8 cellular contexts compared by ENCODE assay signal in genomic region chr1:68495968-68496679, GRCh38. TPM values are rescaled to one million over a fixed set of nuclear protein-coding genes. Genes with fewer than 3 reads are reported as not detected.
A peak's percentile ranks its signal among the peaks of the same experiment; 100 is the strongest.
DNase-seq lines count a peak whose midpoint lies in the region; ATAC-seq and TF ChIP-seq lines count a peak whose summit lies in the region.

No MANE protein-coding gene starts in this region.

- H3K27me3 ChIP-seq in HUES48 (ENCODE audit: control insufficient read depth, insufficient read depth, low read length) (no peaks in the 10 kb centered on the region), right cardiac atrium (ENCODE audit: control insufficient read depth, insufficient read depth) (no peaks in the 10 kb centered on the region), adrenal gland (no peaks in the 10 kb centered on the region)

- in situ Hi-C loops in Caki2 (cut with HindIII; ENCODE audit: low pct_unique_long_range_greater_than_20kb, low sequenced_read_pairs), result no loop called here

- no peak for TF ChIP-seq CTCF in adrenal gland (IDR thresholded peaks at IDR 0.05)

- WGBS in right cardiac atrium, result 8% methylated on average over 21 of the region's 21 CpGs
- 10 to 27% (median 15%) methylated on average over 11 to 21 of the region's 21 CpGs for WGBS in adrenal gland, 4 donors

- DNase-seq in Caki2 (ENCODE audit: low read depth) (peak; percentile 37), right cardiac atrium (no peak), adrenal gland (no peak)
- DNase-seq in stimulated activated CD4-positive, alpha-beta T cell treated with anti-CD3 and anti-CD28 coated beads, Interleukin-12 subunit alpha, Interleukin-12 subunit beta, amount 100 ng/mL, for 4 hours, result no peak

- peak overlapping the region; percentile 89 for H3K9ac ChIP-seq in HUES48 (ENCODE audit: low read depth, low read length)

- ATAC-seq in GM19351 (IDR thresholded peaks at IDR 0.05; ENCODE audit: unreplicated experiment) (peak; percentile 30), right cardiac atrium (no peak)
- ATAC-seq in stimulated activated memory B cell treated with anti-CD40 and anti-IgM and Interleukin-4, amounts not matched to agents 10 μg/mL and 1 μg/mL and 100 μg/mL, for 72 hours, result no peak

- H3K27me3 Mint-ChIP-seq in T-helper 1 cell treated with Interleukin-12 subunit alpha and Interleukin-12 subunit beta and Interleukin-4 antibody, amounts not matched to agents 30 μg/mL and 1 μg/mL, for 36 hours (ENCODE audit: low read depth), result peaks cover 31% of the 10 kb centered on the region
- peaks cover 39% of the 10 kb centered on the region for H3K27me3 Mint-ChIP-seq in stimulated activated memory B cell treated with anti-CD40 and anti-IgM and Interleukin-4, amounts not matched to agents 10 μg/mL and 1 μg/mL and 100 μg/mL, for 72 hours

- peak overlapping the region; percentile 90 for H3K27ac ChIP-seq in HUES48 (ENCODE audit: low read depth, low read length)
- H3K27ac ChIP-seq in right cardiac atrium (ENCODE audit: low read length), result no peak overlapping the region
- no peak overlapping the region for H3K27ac ChIP-seq in adrenal gland

- peak overlapping the region; percentile 92 for H3K4me3 ChIP-seq in HUES48 (ENCODE audit: low read depth, low read length)
- peak overlapping the region; percentile 63 for H3K4me3 ChIP-seq in right cardiac atrium (ENCODE audit: low read length)
- H3K4me3 ChIP-seq in adrenal gland, result peak overlapping the region in 2 of 4 donors; percentile 57 to 59

- no peaks in the 10 kb centered on the region for H3K9me3 Mint-ChIP-seq in T-helper 1 cell treated with Interleukin-12 subunit alpha and Interleukin-12 subunit beta and Interleukin-4 antibody, amounts not matched to agents 30 μg/mL and 1 μg/mL, for 36 hours
- H3K9me3 Mint-ChIP-seq in stimulated activated memory B cell treated with anti-CD40 and anti-IgM and Interleukin-4, amounts not matched to agents 10 μg/mL and 1 μg/mL and 100 μg/mL, for 72 hours, result no peaks in the 10 kb centered on the region

- H3K9me3 ChIP-seq in HUES48 (ENCODE audit: control insufficient read depth, insufficient read depth, low read length), result no peaks in the 10 kb centered on the region
- no peaks in the 10 kb centered on the region for H3K9me3 ChIP-seq in right cardiac atrium (ENCODE audit: control insufficient read depth, low read length)
- H3K9me3 ChIP-seq in adrenal gland (replicated peaks in 1 of 3), result no peaks in the 10 kb centered on the region

- peak overlapping the region; percentile 90 for H3K4me3 Mint-ChIP-seq in T-helper 1 cell treated with Interleukin-12 subunit alpha and Interleukin-12 subunit beta and Interleukin-4 antibody, amounts not matched to agents 30 μg/mL and 1 μg/mL, for 36 hours
- H3K4me3 Mint-ChIP-seq in stimulated activated memory B cell treated with anti-CD40 and anti-IgM and Interleukin-4, amounts not matched to agents 10 μg/mL and 1 μg/mL and 100 μg/mL, for 72 hours, result peak overlapping the region; percentile 82

- H3K4me1 ChIP-seq in HUES48 (ENCODE audit: control insufficient read depth, insufficient read depth, low read length) (peaks cover 12% of the 10 kb centered on the region; the same call in 1 of the 2 replicates), right cardiac atrium (ENCODE audit: control insufficient read depth, insufficient read depth, low read length) (no peaks in the 10 kb centered on the region), adrenal gland (replicated peaks in 1 of 2) (peaks cover 0 to 9% of the 10 kb centered on the region in 2 donors)

- H3K36me3 ChIP-seq in HUES48 (ENCODE audit: control insufficient read depth, insufficient read depth, low read length) (peaks cover 30% of the 10 kb centered on the region), adrenal gland (replicated peaks in 1 of 2) (no peaks in the 10 kb centered on the region)

- H3K36me3 Mint-ChIP-seq in T-helper 1 cell treated with Interleukin-12 subunit alpha and Interleukin-12 subunit beta and Interleukin-4 antibody, amounts not matched to agents 30 μg/mL and 1 μg/mL, for 36 hours (ENCODE audit: low read depth), result peaks cover 8% of the 10 kb centered on the region
- no peaks in the 10 kb centered on the region for H3K36me3 Mint-ChIP-seq in stimulated activated memory B cell treated with anti-CD40 and anti-IgM and Interleukin-4, amounts not matched to agents 10 μg/mL and 1 μg/mL and 100 μg/mL, for 72 hours

- peaks cover 28% of the 10 kb centered on the region for H3K4me1 Mint-ChIP-seq in T-helper 1 cell treated with Interleukin-12 subunit alpha and Interleukin-12 subunit beta and Interleukin-4 antibody, amounts not matched to agents 30 μg/mL and 1 μg/mL, for 36 hours (ENCODE audit: low read depth)
- H3K4me1 Mint-ChIP-seq in stimulated activated memory B cell treated with anti-CD40 and anti-IgM and Interleukin-4, amounts not matched to agents 10 μg/mL and 1 μg/mL and 100 μg/mL, for 72 hours, result peaks cover 14% of the 10 kb centered on the region

- no peak for TF ChIP-seq POLR2A in adrenal gland (IDR thresholded peaks at IDR 0.05)

- H3K27ac Mint-ChIP-seq in T-helper 1 cell treated with Interleukin-12 subunit alpha and Interleukin-12 subunit beta and Interleukin-4 antibody, amounts not matched to agents 30 μg/mL and 1 μg/mL, for 36 hours, result peak overlapping the region; percentile 80
- H3K27ac Mint-ChIP-seq in stimulated activated memory B cell treated with anti-CD40 and anti-IgM and Interleukin-4, amounts not matched to agents 10 μg/mL and 1 μg/mL and 100 μg/mL, for 72 hours, result no peak overlapping the region

- intact Hi-C loops in right cardiac atrium (cut with DNase I), result no loop called here
- intact Hi-C loops in adrenal gland (cut with DNase I), result no loop called here

RNA-seq across cellular contexts. Expression of gene DEPDC1, which starts 0.8 kb away (rescaled TPM):
- 18.2 and 18.7 TPM in 2 replicates for total RNA-seq in Caki2 (2014; rRNA removed; shearing (Covaris generic); ENCODE audit: low replicate concordance)
- total RNA-seq in right cardiac atrium (under 1 TPM; 0.08 to 0.89 (median 0.44) TPM), adrenal gland (1 to 10 TPM in 2 of 8 donors, under 1 TPM in 6; 0.28 to 1.7 (median 0.58) TPM)
- polyA plus RNA-seq in right cardiac atrium (0.05 TPM), adrenal gland (under 1 TPM in 2 of 3 donors, not detected in 1; 0.03 to 0.95 TPM)

RNA-seq across cellular contexts. Expression of gene RPE65, which starts 46.4 kb away (rescaled TPM):
- total RNA-seq in Caki2 (2014; rRNA removed; shearing (Covaris generic); ENCODE audit: low replicate concordance), result not detected in 2 replicates
- total RNA-seq in right cardiac atrium, result not detected
- 0.07 TPM for polyA plus RNA-seq in right cardiac atrium
- total RNA-seq in adrenal gland, result not detected
- polyA plus RNA-seq in adrenal gland, result not detected
